In the genomic region with DNA sequence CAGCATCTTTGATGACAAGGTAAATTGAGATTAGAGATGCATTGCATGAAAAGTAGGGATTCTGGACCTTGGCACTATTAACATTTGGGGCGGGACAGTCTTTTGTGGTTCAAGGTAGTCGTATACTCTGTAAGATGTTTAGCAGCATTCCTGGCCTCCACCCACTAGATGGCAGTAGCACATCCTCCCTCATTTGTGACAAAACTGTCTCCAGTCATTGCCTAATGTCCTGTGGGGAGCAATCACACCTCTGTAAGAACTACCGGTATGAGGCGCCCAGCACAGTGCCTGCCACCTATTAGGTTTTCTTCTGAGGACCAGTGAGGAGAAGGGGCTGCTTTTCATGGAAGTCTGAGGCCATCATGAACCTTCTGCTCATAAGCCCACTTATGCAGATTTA, we compare ENCODE assay signal across 10 cellular contexts.
DNase-seq lines count a peak whose midpoint lies in the region; ATAC-seq and TF ChIP-seq lines count a peak whose summit lies in the region.
"Had no signal": no experiment of that assay in that cellular context is flagged by ENCODE, and none has a peak within 500 bp of the region (broad histone marks: within the 10 kb centered on the region; RNA-seq: fewer than 3 reads in every experiment).

No MANE protein-coding gene starts in this region.

- H3K79me2 ChIP-seq in PC-3 (ENCODE audit: low read length) = no peaks in the 10 kb centered on the region

- no peaks in the 10 kb centered on the region for H3F3A ChIP-seq in PC-3 (ENCODE audit: low read length, unreplicated experiment)

- no peaks in the 10 kb centered on the region for H3K9me3 ChIP-seq in PC-3 (ENCODE audit: low read length)

- no peaks in the 10 kb centered on the region for H3K27me3 ChIP-seq in PC-3 (ENCODE audit: low read length)

- POLR2A ChIA-PET in PC-3 (lab: Charles Lee; ENCODE audit: unreplicated experiment) = no interaction called here

- H3K9me2 ChIP-seq in PC-3 (replicated peaks; ENCODE audit: low read length) = no peaks in the 10 kb centered on the region

- no peak for ATAC-seq in PC-3
- no peak for ATAC-seq in GM19397 (IDR thresholded peaks at IDR 0.05; ENCODE audit: unreplicated experiment)
- ATAC-seq in HG03039 (IDR thresholded peaks at IDR 0.05; ENCODE audit: unreplicated experiment) = no peak

- TF ChIP-seq CTCF in GM13977 (IDR thresholded peaks at IDR 0.05; ENCODE audit: extremely low read depth, insufficient read depth, missing control alignments) (peak; percentile 31), PC-3 (conservative IDR thresholded peaks at IDR 0.05; ENCODE audit: low read depth, low read length) (peak; percentile 38; the same call in 1 of the 2 replicates), coronary artery (IDR thresholded peaks at IDR 0.05) (no peak)

- BruUV-seq in PC-3 (replicated peaks; lab: Mats Ljungman, UMichigan) = no TSS peak

- H2AFZ ChIP-seq in PC-3 (ENCODE audit: low read length) = no peak overlapping the region

- H3K36me3 ChIP-seq in PC-3 (ENCODE audit: low read depth, low read length) = no peaks in the 10 kb centered on the region

- in situ Hi-C loops in GM13977 (cut with MboI; ENCODE audit: low pct_unique_long_range_greater_than_20kb, low sequenced_read_pairs, unreplicated experiment) = no loop called here

- H3K4me2 ChIP-seq in PC-3 (ENCODE audit: low read length) = no peak overlapping the region

- H3K4me3 ChIP-seq in PC-3 (ENCODE audit: low read length) (no peak overlapping the region), coronary artery (no peak overlapping the region)

- no peaks in the 10 kb centered on the region for H3K4me1 ChIP-seq in PC-3 (ENCODE audit: insufficient read depth, low read length)

- peak; percentile 40 for DNase-seq in DMS53 (lab: John Stamatoyannopoulos, UW)
- no peak for DNase-seq in DMS53 treated with DMSO at 0.1 percent for 48 hours (lab: John Stamatoyannopoulos, UW; ENCODE audit: unreplicated experiment)
- DNase-seq in GM13977 (ENCODE audit: low spot score) = no peak
- no peak for DNase-seq in PC-3
- DNase-seq in left kidney (ENCODE audit: low read depth, low spot score) = peak; percentile 48
- no peak for DNase-seq in coronary artery (ENCODE audit: low spot score)
- DNase-seq: activated naive CD4-positive, alpha-beta T cell treated with Interleukin-2 at 50 U/mL for 16 hours; effector CD4-positive, alpha-beta T cell had no signal

- intact Hi-C loops in PC-3 (cut with micrococcal nuclease) = no loop called here

- H3K27ac ChIP-seq in PC-3 (ENCODE audit: low read length) (no peak overlapping the region), coronary artery (no peak overlapping the region)

- no peaks in the 10 kb centered on the region for H4K20me1 ChIP-seq in PC-3 (ENCODE audit: low read length)

- H3K9ac ChIP-seq in PC-3 (ENCODE audit: low read length) = no peak overlapping the region

- CTCF ChIA-PET in PC-3 (lab: Charles Lee) = no interaction called here

Comparison
In these comparisons a context has a peak if more than half of its experiments do, and no peak if none do; other contexts are left out.
1. DNase-seq: peak in DMS53 (single experiment) and left kidney (single experiment); none in DMS53 treated with DMSO at 0.1 percent for 48 hours (single experiment), GM13977 (single experiment), PC-3 (single experiment) and coronary artery (single experiment).